8 cellular contexts compared by ENCODE assay signal in the genomic region with DNA sequence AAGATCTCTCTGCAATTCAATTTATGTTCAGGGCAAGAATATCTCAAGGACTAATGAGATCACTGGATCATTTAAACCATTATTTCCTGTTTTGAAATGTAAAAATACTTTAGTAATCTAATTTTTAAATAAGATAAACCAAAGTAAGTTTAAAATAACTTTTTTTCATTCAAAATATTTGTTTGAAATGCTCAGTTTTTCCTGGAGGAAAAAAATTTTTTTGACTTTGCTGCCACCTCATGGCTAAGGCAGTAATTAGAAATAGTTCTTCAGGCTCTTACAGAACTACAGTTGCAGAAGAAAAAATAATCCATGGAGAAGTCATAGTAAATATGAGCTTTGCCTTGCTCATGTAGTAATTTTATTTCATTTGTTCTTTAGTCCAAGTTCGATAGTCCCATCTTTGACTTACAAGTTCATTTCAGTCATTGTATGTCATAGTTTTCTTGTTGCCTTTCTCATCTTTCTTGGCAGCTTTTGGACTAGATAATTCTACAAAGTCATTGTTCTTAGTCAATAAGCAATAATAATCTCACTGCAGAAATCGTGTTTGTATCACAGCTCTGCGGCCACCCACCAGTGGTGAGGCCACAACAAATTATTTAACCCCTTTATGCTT.
DNase-seq lines count a peak whose midpoint lies in the region; FAIRE-seq and TF ChIP-seq lines count a peak whose summit lies in the region.

No MANE protein-coding gene starts in this region.

- no peak overlapping the region for H2BK20ac ChIP-seq in H1 (ENCODE audit: low read length)

- no peaks in the 10 kb centered on the region; the same call in 1 of the 2 replicates for H3K23me2 ChIP-seq in H1 (ENCODE audit: low read depth, low read length)

- no peak overlapping the region for H3K23ac ChIP-seq in H1 (ENCODE audit: insufficient read length)
- no peak overlapping the region for H3K23ac ChIP-seq in trophoblast cell (ENCODE audit: low read length)

- WGBS in H1 (ENCODE audit: extremely low coverage in 1 of 2, insufficient coverage in 1 of 2, insufficient read length in 1 of 2, insufficient replicate concordance in 2 of 2, low coverage in 1 of 2, low lambda C conversion rate in 2 of 2, missing lambda C conversion rate in 1 of 2), 2 experiments, result 64% methylated on average over 3 of the region's 3 CpGs; no CpG with 5 or more reads in 1 of the 2 experiments
- no CpG with 5 or more reads among the region's 3 CpGs for WGBS in trophoblast cell (ENCODE audit: extremely low coverage, insufficient coverage, insufficient read length)
- WGBS in sigmoid colon, 2 donors, result 6 to 32% methylated on average over 3 of the region's 3 CpGs

- H3K14ac ChIP-seq in H1 (ENCODE audit: insufficient read length) (no peak overlapping the region), trophoblast cell (ENCODE audit: low read length) (no peak overlapping the region)

- H3K4me1 ChIP-seq in NT2/D1 (ENCODE audit: insufficient read depth, insufficient read length) (no peaks in the 10 kb centered on the region), H1 (replicated peaks in 1 of 4; ENCODE audit: control insufficient read depth in 3 of 4, insufficient read depth in 4 of 4, low read length in 3 of 4) (peaks cover 0 to 4% (median 0%) of the 10 kb centered on the region in 4 experiments; a peak in 1 of 7 replicates), trophoblast cell (ENCODE audit: control insufficient read depth in 1 of 2, insufficient read depth in 2 of 2, low read length in 2 of 2) (no peaks in the 10 kb centered on the region), sigmoid colon (no peaks in the 10 kb centered on the region)

- FAIRE-seq in H1 (lab: Jason Lieb, UNC), result no peak

- H4K5ac ChIP-seq in H1 (ENCODE audit: insufficient read length, low read depth, low read length), result no peak overlapping the region

- H4K20me1 ChIP-seq in H1 (replicated peaks in 1 of 2; ENCODE audit: control insufficient read depth in 1 of 2, insufficient read depth in 2 of 2, low read length in 2 of 2), result no peaks in the 10 kb centered on the region

- no peaks in the 10 kb centered on the region for H3K79me1 ChIP-seq in H1 (ENCODE audit: low read depth, low read length)
- no peaks in the 10 kb centered on the region for H3K79me1 ChIP-seq in trophoblast cell (ENCODE audit: low read length)

- no peak overlapping the region for H3K4ac ChIP-seq in H1 (replicated peaks; ENCODE audit: insufficient read length, low read depth, low read length)
- H3K4ac ChIP-seq in trophoblast cell (ENCODE audit: low read depth, low read length), result no peak overlapping the region

- TF ChIP-seq EP300 in H1 (IDR thresholded peaks at IDR 0.05; ENCODE audit: borderline replicate concordance in 1 of 2, low read depth in 2 of 2, low read length in 2 of 2) (no peak), sigmoid colon (IDR thresholded peaks at IDR 0.05) (no peak)

- H2AK5ac ChIP-seq in H1 (ENCODE audit: low read depth, low read length), result no peak overlapping the region
- H2AK5ac ChIP-seq in trophoblast cell (ENCODE audit: low read length), result no peak overlapping the region

- H3K27me3 ChIP-seq in NT2/D1 (ENCODE audit: insufficient read depth, insufficient read length) (no peaks in the 10 kb centered on the region), H1 (replicated peaks in 1 of 4; ENCODE audit: control insufficient read depth in 3 of 4, extremely low read depth in 1 of 4, insufficient read depth in 3 of 4, low read length in 3 of 4) (no peaks in the 10 kb centered on the region), trophoblast cell (ENCODE audit: insufficient read depth, low read length) (no peaks in the 10 kb centered on the region), sigmoid colon (no peaks in the 10 kb centered on the region)

- POLR2A ChIA-PET in H1 (lab: Charles Lee; ENCODE audit: partially characterized antibody), result no interaction called here

- H3K79me2 ChIP-seq in H1 (ENCODE audit: control insufficient read depth in 1 of 2, insufficient read depth in 2 of 2, low read length in 2 of 2) (no peaks in the 10 kb centered on the region), trophoblast cell (ENCODE audit: control insufficient read depth, insufficient read depth, low read length, poor library complexity) (no peaks in the 10 kb centered on the region)

- no peak overlapping the region for H4K91ac ChIP-seq in H1 (replicated peaks; ENCODE audit: insufficient read length, low read length)
- H4K91ac ChIP-seq in trophoblast cell (ENCODE audit: low read depth, low read length), result no peak overlapping the region

- TF ChIP-seq CTCF in GM13977 (IDR thresholded peaks at IDR 0.05; ENCODE audit: extremely low read depth, insufficient read depth, missing control alignments) (peak; percentile 54), H1 (IDR thresholded peaks at IDR 0.05; ENCODE audit: control extremely low read depth in 1 of 3, insufficient read depth in 1 of 3, low read depth in 1 of 3, low read length in 3 of 3) (peak in 2 of 3 experiments; percentile 23 to 31; a peak in 2 of 4 replicates), sigmoid colon (IDR thresholded peaks at IDR 0.05) (peak in 2 of 4 experiments; percentile 13 to 40)

- H3K4me3 ChIP-seq in NT2/D1 (ENCODE audit: insufficient read length, low read depth) (no peak overlapping the region), H1 (ENCODE audit: extremely low read depth in 1 of 4, insufficient read depth in 2 of 4, low read depth in 3 of 4, low read length in 4 of 4) (no peak overlapping the region), trophoblast cell (ENCODE audit: low read depth, low read length) (no peak overlapping the region), sigmoid colon (no peak overlapping the region)

- H3K9me3 ChIP-seq in NT2/D1 (ENCODE audit: insufficient read depth, low read length) (no peaks in the 10 kb centered on the region), H1 (ENCODE audit: insufficient read depth in 2 of 2, low read depth in 1 of 2, low read length in 1 of 2) (no peaks in the 10 kb centered on the region), trophoblast cell (ENCODE audit: insufficient read depth, low read depth, low read length) (no peaks in the 10 kb centered on the region), sigmoid colon (no peaks in the 10 kb centered on the region)

- no peak overlapping the region for H3K4me2 ChIP-seq in H1 (ENCODE audit: insufficient read depth in 1 of 2, low read depth in 2 of 2, low read length in 2 of 2)
- H3K4me2 ChIP-seq in trophoblast cell (ENCODE audit: low read length), result no peak overlapping the region

- no peak overlapping the region for H2BK15ac ChIP-seq in H1 (ENCODE audit: low read length)

- H2BK12ac ChIP-seq in H1 (ENCODE audit: low read depth, low read length), result no peak overlapping the region
- H2BK12ac ChIP-seq in trophoblast cell (ENCODE audit: low read length), result no peak overlapping the region

- H3K18ac ChIP-seq in H1 (ENCODE audit: extremely low read depth, low read length) (no peak overlapping the region), trophoblast cell (ENCODE audit: low read length) (no peak overlapping the region)

- DNase-seq in AG20443 (ENCODE audit: low spot score) (peak; percentile 16), GM13977 (ENCODE audit: low spot score) (no peak), NT2/D1 (ENCODE audit: low read depth, low spot score) (peak; percentile 13), H1 (ENCODE audit: low read depth in 1 of 2, low spot score in 2 of 2) (no peak), trophoblast cell (peak; percentile 16 to 62), sigmoid colon (no peak), 8988T (no peak)
- no peak for DNase-seq in activated T-cell treated with anti-CD3 and anti-CD28 coated beads, Interleukin-2, amount 50 U/mL, for 48 hours

- H4K8ac ChIP-seq in H1 (ENCODE audit: extremely low read depth, insufficient read depth, low read length) (no peak overlapping the region), trophoblast cell (ENCODE audit: low read depth, low read length) (no peak overlapping the region)

- no peak overlapping the region for H3K9ac ChIP-seq in NT2/D1 (ENCODE audit: insufficient read length, low read depth)
- H3K9ac ChIP-seq in H1 (replicated peaks in 1 of 4; ENCODE audit: extremely low read depth in 1 of 4, low read depth in 3 of 4, low read length in 3 of 4), result no peak overlapping the region
- H3K9ac ChIP-seq in trophoblast cell (ENCODE audit: low read length), result no peak overlapping the region

- H3K27ac ChIP-seq in H1 (ENCODE audit: low read depth, low read length) (no peak overlapping the region), trophoblast cell (ENCODE audit: low read depth, low read length) (no peak overlapping the region), sigmoid colon (no peak overlapping the region)

- no peak overlapping the region for H2AFZ ChIP-seq in H1 (ENCODE audit: low read length)
- H2AFZ ChIP-seq in trophoblast cell (ENCODE audit: insufficient read depth, low read length, poor library complexity), result no peak overlapping the region

- no peak overlapping the region for H2BK120ac ChIP-seq in H1 (replicated peaks; ENCODE audit: low read depth, low read length)
- H2BK120ac ChIP-seq in trophoblast cell (ENCODE audit: insufficient read depth, low read length, poor library complexity), result no peak overlapping the region

- CTCF ChIA-PET in H1 (lab: Charles Lee; ENCODE audit: partially characterized antibody), result interaction anchor here (0.6 to 12.3 kb wide), 37 partner anchors 8 to 723 kb away, joined by 3 to 137 read pairs (median 5); no protein-coding TSS in a partner anchor

- H2BK5ac ChIP-seq in H1 (ENCODE audit: low read depth, low read length) (no peak overlapping the region), trophoblast cell (ENCODE audit: low read depth, low read length, poor library complexity) (no peak overlapping the region)

- intact Hi-C loops in sigmoid colon (cut with DNase I), result no loop called here

- peak; percentile 62 to 67 for TF ChIP-seq RAD21 in H1 (IDR thresholded peaks at IDR 0.05 in 1 of 2, conservative IDR thresholded peaks at IDR 0.05 in 1 of 2; ENCODE audit: low read depth in 2 of 2, low read length in 2 of 2)

- no peak overlapping the region for H4K12ac ChIP-seq in trophoblast cell (ENCODE audit: low read depth, low read length)

- no peaks in the 10 kb centered on the region for H3K36me3 ChIP-seq in NT2/D1 (ENCODE audit: insufficient read depth, insufficient read length, low read length)
- H3K36me3 ChIP-seq in H1 (ENCODE audit: control insufficient read depth in 2 of 4, insufficient read depth in 4 of 4, low read length in 3 of 4), result no peaks in the 10 kb centered on the region
- H3K36me3 ChIP-seq in trophoblast cell (ENCODE audit: control insufficient read depth in 1 of 2, insufficient read depth in 2 of 2, low read length in 2 of 2), result no peaks in the 10 kb centered on the region
- no peaks in the 10 kb centered on the region for H3K36me3 ChIP-seq in sigmoid colon

- H3K56ac ChIP-seq in H1 (replicated peaks; ENCODE audit: insufficient read length, low read depth, low read length), result no peak overlapping the region

- TF ChIP-seq POLR2A in H1 (IDR thresholded peaks at IDR 0.05; ENCODE audit: control extremely low read depth in 1 of 2, low read depth in 2 of 2, low read length in 2 of 2) (no peak), sigmoid colon (IDR thresholded peaks at IDR 0.05) (no peak)

- in situ Hi-C loops in GM13977 (cut with MboI; ENCODE audit: low pct_unique_long_range_greater_than_20kb, low sequenced_read_pairs, unreplicated experiment), result loop anchor here (25.0 kb wide), 1 partner anchor 359 kb away; no protein-coding TSS in a partner anchor

TF ChIP-seq in H1, 55 proteins besides CTCF, POLR2A, EP300 and RAD21:
- TF ChIP-seq YY1 (IDR thresholded peaks at IDR 0.05; ENCODE audit: low read depth, low read length) (no peak), SIN3A (conservative IDR thresholded peaks at IDR 0.05 in 1 of 2, IDR thresholded peaks at IDR 0.05 in 1 of 2; ENCODE audit: low read depth in 1 of 2, low read length in 2 of 2) (no peak)

Comparison
In these comparisons a context has a peak if more than half of its experiments do, and no peak if none do; other contexts are left out.
1. DNase-seq: peak in AG20443 (single experiment), NT2/D1 (single experiment) and trophoblast cell (2 of 2); none in GM13977 (single experiment), H1 (0 of 2), sigmoid colon (single experiment), activated T-cell treated with anti-CD3 and anti-CD28 coated beads, Interleukin-2, amount 50 U/mL, for 48 hours (0 of 2) and 8988T (single experiment).